Comparison of ENCODE assay signal across 23 cellular contexts in genomic region chr4:40665844-40666243, GRCh38. TPM values are rescaled to one million over a fixed set of nuclear protein-coding genes. Genes with fewer than 3 reads are reported as not detected.
DNase-seq lines count a peak whose midpoint lies in the region; ATAC-seq, FAIRE-seq and TF ChIP-seq lines count a peak whose summit lies in the region.
"Had no signal": no experiment of that assay in that cellular context is flagged by ENCODE, and none has a peak within 500 bp of the region (broad histone marks: within the 10 kb centered on the region; RNA-seq: fewer than 3 reads in every experiment).

No MANE protein-coding gene starts in this region.

- BruUV-seq in GM12878 (replicated peaks; lab: Mats Ljungman, UMichigan), result no TSS peak

- no peak for TF ChIP-seq POLR2A in GM12891 (IDR thresholded peaks at IDR 0.05; ENCODE audit: low read depth, low read length)
- TF ChIP-seq POLR2A in GM12878 (IDR thresholded peaks at IDR 0.05; ENCODE audit: low read depth, low read length), result no peak
- TF ChIP-seq POLR2A in transverse colon (IDR thresholded peaks at IDR 0.05), result no peak

- DNase-seq in D721Med (ENCODE audit: insufficient read length, low spot score), result no peak
- no peak for DNase-seq in GM12891 (ENCODE audit: insufficient read length, low spot score)
- peak; percentile 41 for DNase-seq in NCI-H82 (lab: John Stamatoyannopoulos, UW)
- no peak for DNase-seq in GM12878 (ENCODE audit: low read depth, low spot score)
- no peak for DNase-seq in activated T-cell treated with anti-CD3 and anti-CD28 coated beads, Interleukin-2, amount 50 U/mL, for 24 hours
- DNase-seq in transverse colon, result no peak
- DNase-seq: 8988T; ACHN; AML-193; BE2C; CD4-positive, alpha-beta T cell; CD8-positive, alpha-beta memory T cell; DMS53; DMS79 treated with DMSO at 0.1 percent for 48 hours; GM23248; H7; HCEC 1CT had no signal

- H3K9me3 Mint-ChIP-seq in activated T-cell treated with anti-CD3 and anti-CD28 coated beads, Interleukin-2, amount 50 U/mL, for 24 hours, result no peaks in the 10 kb centered on the region
- H3K9me3 Mint-ChIP-seq: CD14-positive monocyte; CD4-positive, alpha-beta T cell; CD8-positive, alpha-beta memory T cell had no signal

- H3K4me1 Mint-ChIP-seq in activated T-cell treated with anti-CD3 and anti-CD28 coated beads, Interleukin-2, amount 50 U/mL, for 24 hours (ENCODE audit: low read depth), result peaks cover 51% of the 10 kb centered on the region
- H3K4me1 Mint-ChIP-seq: CD8-positive, alpha-beta memory T cell had no signal

- H2AFZ ChIP-seq in GM12878 (ENCODE audit: control insufficient read depth, low read depth, low read length), result no peak overlapping the region
- H2AFZ ChIP-seq: GM23248 had no signal

- H3K9me3 ChIP-seq in GM12878 (replicated peaks; ENCODE audit: control insufficient read depth, insufficient read depth, low read length) (no peaks in the 10 kb centered on the region; the same call in 2 of the 3 replicates), transverse colon (no peaks in the 10 kb centered on the region)
- H3K9me3 ChIP-seq: A549; BE2C; BLaER1 treated with 17β-estradiol and CSF1 and Interleukin-3, amounts not matched to agents 10 nM and 100 nM had no signal

- no peak overlapping the region for H3K9ac ChIP-seq in GM12878 (ENCODE audit: control insufficient read depth, insufficient read depth, low read length)
- H3K9ac ChIP-seq: BLaER1 treated with 17β-estradiol and CSF1 and Interleukin-3, amounts not matched to agents 10 nM and 100 nM; GM23248 had no signal

- TF ChIP-seq EP300 in GM12878 (IDR thresholded peaks at IDR 0.05; ENCODE audit: borderline replicate concordance in 1 of 2, control insufficient read depth in 1 of 2, low read depth in 2 of 2, low read length in 2 of 2) (peak in 1 of 2 experiments; percentile 40; a peak in 1 of 4 replicates), transverse colon (IDR thresholded peaks at IDR 0.05; ENCODE audit: low read depth) (no peak)

- no peak overlapping the region for H3K4me3 ChIP-seq in GM12878
- no peak overlapping the region for H3K4me3 ChIP-seq in transverse colon
- H3K4me3 ChIP-seq: A549; BLaER1 treated with 17β-estradiol and CSF1 and Interleukin-3, amounts not matched to agents 10 nM and 100 nM; GM23248 had no signal

- no peaks in the 10 kb centered on the region for H3K79me2 ChIP-seq in GM12878 (ENCODE audit: control insufficient read depth, insufficient read depth, low read length)

- ATAC-seq in GM12878, result no peak
- ATAC-seq in GM19467 (IDR thresholded peaks at IDR 0.05; ENCODE audit: unreplicated experiment), result no peak
- ATAC-seq: A549 had no signal

- TF ChIP-seq RAD21 in GM12878 (IDR thresholded peaks at IDR 0.05; ENCODE audit: insufficient read depth, low read depth, low read length), result no peak

- no peaks in the 10 kb centered on the region for H3K36me3 Mint-ChIP-seq in activated T-cell treated with anti-CD3 and anti-CD28 coated beads, Interleukin-2, amount 50 U/mL, for 24 hours (ENCODE audit: low read depth)
- H3K36me3 Mint-ChIP-seq: CD14-positive monocyte; CD8-positive, alpha-beta memory T cell had no signal

- H3K4me1 ChIP-seq in GM12878 (ENCODE audit: control insufficient read depth, insufficient read depth, low read length), result peaks cover 42% of the 10 kb centered on the region
- H3K4me1 ChIP-seq in transverse colon, result peaks cover 0 to 6% (median 2%) of the 10 kb centered on the region in 4 donors
- H3K4me1 ChIP-seq: BE2C had no signal

- no peak overlapping the region for H3K4me3 Mint-ChIP-seq in activated T-cell treated with anti-CD3 and anti-CD28 coated beads, Interleukin-2, amount 50 U/mL, for 24 hours
- H3K4me3 Mint-ChIP-seq: CD14-positive monocyte; CD4-positive, alpha-beta T cell; CD8-positive, alpha-beta memory T cell had no signal

- in situ Hi-C loops in GM12878 (cut with MboI), result loop anchor here (25.0 kb wide), 1 partner anchor 1971 kb away; no protein-coding TSS in a partner anchor
- in situ Hi-C loops in transverse colon (cut with MboI; ENCODE audit: low pct_ligation_motif_present in 1 of 4, low pct_unique_long_range_greater_than_20kb in 1 of 4, low sequenced_read_pairs in 3 of 4), result no loop called here

- H4K20me1 ChIP-seq in GM12878 (ENCODE audit: control insufficient read depth, insufficient read depth), result no peaks in the 10 kb centered on the region
- H4K20me1 ChIP-seq: BLaER1 treated with 17β-estradiol and CSF1 and Interleukin-3, amounts not matched to agents 10 nM and 100 nM had no signal

- POLR2A ChIA-PET in GM12878 (lab: Charles Lee), result interaction anchor here (0.6 to 1.1 kb wide), 6 partner anchors 9 to 1027 kb away, joined by 3 to 11 read pairs (median 4); partner anchors contain the start of gene SMIM14

- no peak overlapping the region for H3K27ac Mint-ChIP-seq in activated T-cell treated with anti-CD3 and anti-CD28 coated beads, Interleukin-2, amount 50 U/mL, for 24 hours
- H3K27ac Mint-ChIP-seq: CD4-positive, alpha-beta T cell had no signal

- FAIRE-seq in D721Med (lab: Jason Lieb, UNC), result peak; percentile 25
- peak; percentile 58 for FAIRE-seq in GM12891 (lab: Jason Lieb, UNC)
- FAIRE-seq in GM12878 (lab: Jason Lieb, UNC), result no peak
- FAIRE-seq: A549, GM12892, H1 had no signal

- SMC1A ChIA-PET in GM12878 (lab: Charles Lee; ENCODE audit: uncharacterized antibody, unreplicated experiment), result interaction anchor here (0.6 to 12.1 kb wide), 9 partner anchors 8 to 89 kb away, joined by 3 to 215 read pairs (median 4); partner anchors contain the start of gene RBM47

- intact Hi-C loops in GM12878 (cut with micrococcal nuclease; ENCODE audit: unreplicated experiment) (no loop called here), transverse colon (cut with DNase I; ENCODE audit: low total_unique reads) (no loop called here)

- TF ChIP-seq CTCF in D721Med (IDR thresholded peaks at IDR 0.05; ENCODE audit: insufficient read depth, missing control alignments) (no peak), GM12878 (IDR thresholded peaks at IDR 0.05 in 2 of 3, conservative IDR thresholded peaks at IDR 0.05 in 1 of 3; ENCODE audit: control insufficient read depth in 2 of 3, extremely low read depth in 1 of 3, insufficient read depth in 1 of 3, low read depth in 3 of 3, low read length in 3 of 3) (no peak), transverse colon (IDR thresholded peaks at IDR 0.05) (no peak)

- no peak overlapping the region for H3K27ac ChIP-seq in GM12878 (ENCODE audit: control insufficient read depth, insufficient read depth)
- no peak overlapping the region for H3K27ac ChIP-seq in transverse colon
- H3K27ac ChIP-seq: BLaER1 treated with 17β-estradiol and CSF1 and Interleukin-3, amounts not matched to agents 10 nM and 100 nM; GM23248 had no signal

- no peaks in the 10 kb centered on the region for H3K27me3 Mint-ChIP-seq in activated T-cell treated with anti-CD3 and anti-CD28 coated beads, Interleukin-2, amount 50 U/mL, for 24 hours
- H3K27me3 Mint-ChIP-seq: CD4-positive, alpha-beta T cell; CD8-positive, alpha-beta memory T cell had no signal

- H3K36me3 ChIP-seq in GM12878 (ENCODE audit: control insufficient read depth in 2 of 2, insufficient read depth in 2 of 2, low read length in 1 of 2) (no peaks in the 10 kb centered on the region), transverse colon (no peaks in the 10 kb centered on the region)
- H3K36me3 ChIP-seq: BE2C; BLaER1 treated with 17β-estradiol and CSF1 and Interleukin-3, amounts not matched to agents 10 nM and 100 nM had no signal

- H3K27me3 ChIP-seq in GM12878 (replicated peaks in 1 of 2; ENCODE audit: control insufficient read depth in 2 of 2, insufficient read depth in 2 of 2, low read length in 1 of 2), result no peaks in the 10 kb centered on the region
- H3K27me3 ChIP-seq in transverse colon, result no peaks in the 10 kb centered on the region
- H3K27me3 ChIP-seq: BE2C; BLaER1 treated with 17β-estradiol and CSF1 and Interleukin-3, amounts not matched to agents 10 nM and 100 nM had no signal

- CTCF ChIA-PET in GM12878 (lab: Yijun Ruan, JAX), result interaction anchor here (0.5 to 1.2 kb wide), 4 partner anchors 17 to 94 kb away, joined by 3 to 4 read pairs (median 3); no protein-coding TSS in a partner anchor

- no peak overlapping the region for H3K4me2 ChIP-seq in GM12878 (ENCODE audit: control insufficient read depth, insufficient read depth)
- H3K4me2 ChIP-seq: A549; BLaER1 treated with 17β-estradiol and CSF1 and Interleukin-3, amounts not matched to agents 10 nM and 100 nM had no signal

- RAD21 ChIA-PET in GM12878 (lab: Charles Lee; ENCODE audit: unreplicated experiment), result interaction anchor here (0.7 to 1.9 kb wide), 9 partner anchors 10 to 89 kb away, joined by 3 to 10 read pairs (median 4); partner anchors contain the start of gene RBM47

TF ChIP-seq in GM12891, 5 proteins besides CTCF, POLR2A, EP300 and RAD21 (continues in another document):
- TF ChIP-seq TAF1 (IDR thresholded peaks at IDR 0.05; ENCODE audit: low read depth, low read length) (no peak), PAX5 (IDR thresholded peaks at IDR 0.05; ENCODE audit: insufficient read depth, low read length, severe bottlenecking) (no peak), SPI1 (IDR thresholded peaks at IDR 0.05; ENCODE audit: low read depth, low read length) (no peak), POLR2AphosphoS5 (IDR thresholded peaks at IDR 0.05; ENCODE audit: low read depth, low read length) (no peak)

TF ChIP-seq in GM12878, 131 proteins besides CTCF, POLR2A, EP300 and RAD21 (continues in another document):
- TF ChIP-seq IKZF1 (conservative IDR thresholded peaks at IDR 0.05) (peak; percentile 71), DPF2 (IDR thresholded peaks at IDR 0.05) (peak; percentile 52; the same call in 1 of the 2 replicates), BCL11A (IDR thresholded peaks at IDR 0.05; ENCODE audit: low read depth, low read length) (0 out of 2 replicates have a peak, but pooled peaks have one; percentile 40), RAD51 (IDR thresholded peaks at IDR 0.05) (0 out of 2 replicates have a peak, but pooled peaks have one; percentile 7)

RNA-seq across cellular contexts. Expression of gene RBM47, which starts 36.2 kb away (rescaled TPM):
- 10.9 TPM for polyA plus RNA-seq in GM12891 (2012; ENCODE audit: low read depth, missing spikeins)
- total RNA-seq in GM12878 (2013; cell fraction: nucleolus; rRNA removed), result 158 and 160 TPM in 2 replicates
- total RNA-seq in GM12878 (2014; rRNA removed) (40.6 and 43.1 TPM in 2 replicates), GM12878 (2014; rRNA removed; fragmentation: Illumina TruSeq; extraction: Trizol) (23.7 and 24.4 TPM in 2 replicates), GM12878 (2021) (43.0 and 45.0 TPM in 2 replicates), transverse colon (100 to 1,000 TPM; 273 to 667 (median 572) TPM)
- 12.4 TPM for polyA plus RNA-seq in GM12878 (2011; ENCODE audit: low read depth)
- polyA plus RNA-seq in GM12878 (2011; rRNA removed) (21.8 and 23.6 TPM in 2 replicates), GM12878 (2014; fragmentation: Illumina TruSeq; extraction: Trizol) (16.9 and 18.1 TPM in 2 replicates), GM12878 (2014; fragmentation: Nextera tagmentation; extraction: Ambion mirVana) (10 to 100 TPM in 1 of 2 experiments, 1 to 10 TPM in 1; 7.9 to 10.1 TPM), GM12878 (2014; rRNA removed) (33.6 and 37.1 TPM in 2 replicates), GM12878 (2016; fragmentation: Nextera tagmentation; extraction: Ambion mirVana) (10 to 100 TPM; 40.5 to 40.6 TPM)
- 25.9 and 36.2 TPM in 2 replicates for polyA plus RNA-seq in GM12878 (2011; cell fraction: cytosol; rRNA removed)
- polyA plus RNA-seq in GM12878 (2011; cell fraction: nucleus; rRNA removed), result 29.5 and 41.9 TPM in 2 replicates
- 12.3 and 16.9 TPM in 2 replicates for polyA plus RNA-seq in GM12878 (2012)
- 32.3 and 53.0 TPM in 2 replicates for polyA minus RNA-seq in GM12878 (2011; rRNA and poly(A)+ RNA removed)
- 22.3 and 26.3 TPM in 2 replicates for polyA minus RNA-seq in GM12878 (2011; cell fraction: cytosol; rRNA and poly(A)+ RNA removed)
- 31.8 and 53.8 TPM in 2 replicates for polyA minus RNA-seq in GM12878 (2011; cell fraction: nucleus; rRNA and poly(A)+ RNA removed)
- polyA plus RNA-seq: CD8-positive, alpha-beta memory T cell had no signal
